ENCODE assay signal across 9 cellular contexts in genomic region chr1:237851209-237851845, GRCh38. TPM values are rescaled to one million over a fixed set of nuclear protein-coding genes. Genes with fewer than 3 reads are reported as not detected.
DNase-seq lines count a peak whose midpoint lies in the region; ATAC-seq and TF ChIP-seq lines count a peak whose summit lies in the region.
"Had no signal": no experiment of that assay in that cellular context is flagged by ENCODE, and none has a peak within 500 bp of the region (broad histone marks: within the 10 kb centered on the region; RNA-seq: fewer than 3 reads in every experiment).

No MANE protein-coding gene starts in this region.

- H3K27ac ChIP-seq in adrenal gland (no peak overlapping the region), left lung (no peak overlapping the region)
- H3K27ac ChIP-seq: neutrophil had no signal

- no peak overlapping the region for H3K27ac Mint-ChIP-seq in natural killer cell treated with Interleukin-12 subunit alpha and Interleukin-12 subunit beta and Interleukin-15 and Interleukin-18, amount 100 ng/mL, for 72 hours

- no peaks in the 10 kb centered on the region for H3K27me3 ChIP-seq in HAP-1 (ENCODE audit: low read depth)
- H3K27me3 ChIP-seq in adrenal gland = no peaks in the 10 kb centered on the region
- no peaks in the 10 kb centered on the region for H3K27me3 ChIP-seq in left lung
- H3K27me3 ChIP-seq: neutrophil had no signal

- H3K9me3 Mint-ChIP-seq in natural killer cell treated with Interleukin-12 subunit alpha and Interleukin-12 subunit beta and Interleukin-15 and Interleukin-18, amount 100 ng/mL, for 72 hours = peaks cover 3% of the 10 kb centered on the region

- H3K4me1 Mint-ChIP-seq in natural killer cell treated with Interleukin-12 subunit alpha and Interleukin-12 subunit beta and Interleukin-15 and Interleukin-18, amount 100 ng/mL, for 72 hours (ENCODE audit: low read depth in 2 of 2) = no peaks in the 10 kb centered on the region

- WGBS in adrenal gland, 4 donors = 10 to 19% (median 13%) methylated on average over 6 of the region's 6 CpGs

- in situ Hi-C loops in HAP-1 (cut with MboI; ENCODE audit: low sequenced_read_pairs) = no loop called here

- peaks cover 0 to 4% of the 10 kb centered on the region in 2 donors for H3K27me3 Mint-ChIP-seq in natural killer cell treated with Interleukin-12 subunit alpha and Interleukin-12 subunit beta and Interleukin-15 and Interleukin-18, amount 100 ng/mL, for 72 hours

- H3K4me3 ChIP-seq in HAP-1 = no peak overlapping the region
- H3K4me3 ChIP-seq in adrenal gland = no peak overlapping the region
- H3K4me3 ChIP-seq in left lung = no peak overlapping the region

- H3K4me3 Mint-ChIP-seq in natural killer cell treated with Interleukin-12 subunit alpha and Interleukin-12 subunit beta and Interleukin-15 and Interleukin-18, amount 100 ng/mL, for 72 hours = no peak overlapping the region

- DNase-seq in DMS53 (lab: John Stamatoyannopoulos, UW) = peak; percentile 81
- peak; percentile 66 to 88 for DNase-seq in HAP-1 (ENCODE audit: low spot score in 2 of 2)
- peak; percentile 64 for DNase-seq in NCI-H460 (ENCODE audit: extremely low read depth, low read depth)
- DNase-seq in adrenal gland = peak in 5 of 7 donors; percentile 27 to 59 (median 55)
- DNase-seq in left lung = no peak
- no peak for DNase-seq in natural killer cell treated with Interleukin-12 subunit alpha and Interleukin-12 subunit beta and Interleukin-15 and Interleukin-18, amount 100 ng/mL, for 72 hours (ENCODE audit: low spot score)
- DNase-seq in stimulated activated naive CD4-positive, alpha-beta T cell (lab: John Stamatoyannopoulos, UW) = no peak

- no peaks in the 10 kb centered on the region for H3K4me1 ChIP-seq in HAP-1
- no peaks in the 10 kb centered on the region for H3K4me1 ChIP-seq in adrenal gland (replicated peaks in 1 of 2)
- no peaks in the 10 kb centered on the region for H3K4me1 ChIP-seq in left lung

- TF ChIP-seq CTCF in adrenal gland (IDR thresholded peaks at IDR 0.05) = peak; percentile 13 to 49 (median 32)
- TF ChIP-seq CTCF in left lung (IDR thresholded peaks at IDR 0.05) = peak; percentile 25 to 32

- H3K36me3 Mint-ChIP-seq in natural killer cell treated with Interleukin-12 subunit alpha and Interleukin-12 subunit beta and Interleukin-15 and Interleukin-18, amount 100 ng/mL, for 72 hours = no peaks in the 10 kb centered on the region

- peak; percentile 53 for ATAC-seq in left lung
- ATAC-seq in natural killer cell treated with Interleukin-12 subunit alpha and Interleukin-12 subunit beta and Interleukin-15 and Interleukin-18, amount 100 ng/mL, for 72 hours = no peak
- ATAC-seq in GM19035 (IDR thresholded peaks at IDR 0.05; ENCODE audit: unreplicated experiment) = no peak

- H3K9me3 ChIP-seq in HAP-1 (no peaks in the 10 kb centered on the region), adrenal gland (replicated peaks in 1 of 3) (no peaks in the 10 kb centered on the region), left lung (no peaks in the 10 kb centered on the region)
- H3K9me3 ChIP-seq: neutrophil had no signal

- no peak for TF ChIP-seq POLR2A in adrenal gland (IDR thresholded peaks at IDR 0.05)

- no peaks in the 10 kb centered on the region for H3K36me3 ChIP-seq in HAP-1 (replicated peaks)
- no peaks in the 10 kb centered on the region for H3K36me3 ChIP-seq in adrenal gland (replicated peaks in 1 of 2)
- H3K36me3 ChIP-seq in left lung = no peaks in the 10 kb centered on the region
- H3K36me3 ChIP-seq: neutrophil had no signal

- intact Hi-C loops in adrenal gland (cut with DNase I) = no loop called here
- intact Hi-C loops in left lung (cut with DNase I) = no loop called here

RNA-seq across cellular contexts. Expression of gene ZP4, which starts 39.4 kb away (rescaled TPM):
- total RNA-seq in NCI-H460 (2014; rRNA removed; shearing (Covaris generic)) = not detected in 2 replicates
- not detected in 2 replicates for polyA plus RNA-seq in NCI-H460 (2014; cell fraction: nucleus; rRNA removed)
- not detected for total RNA-seq in adrenal gland
- polyA plus RNA-seq in adrenal gland = not detected
- total RNA-seq in left lung = not detected
- not detected for total RNA-seq in natural killer cell treated with Interleukin-12 subunit alpha and Interleukin-12 subunit beta and Interleukin-15 and Interleukin-18, amount 100 ng/mL, for 72 hours

Comparison
In these comparisons a context has a peak if more than half of its experiments do, and no peak if none do; other contexts are left out.
1. DNase-seq: peak in DMS53 (single experiment), HAP-1 (2 of 2), NCI-H460 (single experiment) and adrenal gland (5 of 7); none in left lung (0 of 2), natural killer cell treated with Interleukin-12 subunit alpha and Interleukin-12 subunit beta and Interleukin-15 and Interleukin-18, amount 100 ng/mL, for 72 hours (single experiment) and stimulated activated naive CD4-positive, alpha-beta T cell (0 of 6).